6 cellular contexts compared by ENCODE assay signal in the genomic region with DNA sequence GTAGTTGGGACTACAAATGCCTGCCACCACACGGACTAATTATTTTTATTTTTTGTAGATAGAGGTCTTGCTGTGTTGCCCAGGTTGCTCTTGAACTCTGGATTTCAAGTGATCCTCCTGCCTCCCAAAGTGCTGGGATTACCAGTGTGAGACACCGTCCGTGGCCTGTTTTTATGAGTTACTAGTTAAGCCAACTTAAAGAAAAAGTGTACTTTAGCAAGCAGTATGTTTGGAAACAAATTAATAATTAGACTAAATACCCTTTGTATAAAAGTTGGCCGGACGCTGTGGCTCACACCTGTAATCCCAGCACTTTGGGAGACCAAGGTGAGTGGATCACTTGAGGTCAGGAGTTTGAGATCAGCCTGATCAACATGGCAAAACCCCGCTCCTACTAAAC. TPM values are rescaled to one million over a fixed set of nuclear protein-coding genes. Genes with fewer than 3 reads are reported as not detected.
"Had no signal": no experiment of that assay in that cellular context is flagged by ENCODE, and none has a peak within 500 bp of the region (broad histone marks: within the 10 kb centered on the region; RNA-seq: fewer than 3 reads in every experiment).

No MANE protein-coding gene starts in this region.

- ATAC-seq: GM23338, K562 had no signal

- H3K4me3 ChIP-seq: GM23338, K562 had no signal

- H3K4me2 ChIP-seq: GM23338 had no signal

- H2AFZ ChIP-seq: GM23338 had no signal

- H3K4me3 Mint-ChIP-seq: GM23338, H9 had no signal

- H3K9me3 Mint-ChIP-seq: GM23338, H9 had no signal

- DNase-seq: H9, HCEC 1CT, IMR-90, KG1 had no signal

- H3K27ac Mint-ChIP-seq: GM23338, H9 had no signal

- H3K4me1 Mint-ChIP-seq: GM23338, H9 had no signal

RNA-seq across cellular contexts. Expression of a gene that starts 14.2 kb away (rescaled TPM):
- polyA plus RNA-seq: K562 had no signal
